ENCODE assay signal across 24 cellular contexts in genomic region chr2:224398289-224398688, GRCh38. TPM values are rescaled to one million over a fixed set of nuclear protein-coding genes. Genes with fewer than 3 reads are reported as not detected.
"Had no signal": no experiment of that assay in that cellular context is flagged by ENCODE, and none has a peak within 500 bp of the region (broad histone marks: within the 10 kb centered on the region; RNA-seq: fewer than 3 reads in every experiment).

No MANE protein-coding gene starts in this region.

- H3K4me2 ChIP-seq: KMS-11, SK-N-SH had no signal

- H3K27ac ChIP-seq: KMS-11 had no signal

- ATAC-seq: HepG2 had no signal

- DNase-seq: IMR-90, Kasumi-1, NCI-H1092 treated with DMSO at 0.1 percent for 48 hours, NCI-H1436, NCI-H187, NCI-H2029, NCI-H2081 treated with DMSO at 0.1 percent for 48 hours, NCI-H2171, NCI-H226, NCI-H446, NCI-H510A, NCI-H524 treated with DMSO at 0.1 percent for 48 hours, NCI-H69, NCI-H774, Right ventricle myocardium superior, RPMI8226, SIG-M5, SK-N-SH had no signal

- H3K9me2 ChIP-seq: SK-N-SH had no signal

- H3K9me3 ChIP-seq: SK-N-SH had no signal

- FAIRE-seq: HepG2, RCC 7860 had no signal

- H3K9ac ChIP-seq: KMS-11, SK-N-SH had no signal

RNA-seq across cellular contexts. Expression of gene FAM124B, which starts 3.6 kb away (rescaled TPM):
- total RNA-seq: HepG2, HT1080, IMR-90, MCF 10A, SK-MEL-5 had no signal
- polyA plus RNA-seq: HepG2, IMR-90, SK-N-SH had no signal
